ENCODE assay signal across 31 cellular contexts in the genomic region with DNA sequence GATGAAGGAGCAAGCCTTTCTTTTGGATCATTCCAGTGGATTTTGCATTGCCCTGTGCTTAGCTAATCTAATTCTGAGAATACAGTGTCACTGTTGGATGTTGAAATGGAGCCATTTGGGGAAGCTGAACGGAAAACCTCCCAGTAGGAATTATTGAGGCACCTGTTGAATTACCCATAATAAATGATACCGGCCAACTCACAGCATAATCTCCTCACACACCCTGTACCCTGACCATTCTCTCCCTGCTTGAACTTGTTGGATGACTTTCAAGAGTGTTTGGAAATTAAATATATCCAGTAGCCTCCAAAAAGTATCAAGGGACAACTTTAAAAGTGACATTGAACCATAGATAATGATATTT.
DNase-seq lines count a peak whose midpoint lies in the region; ATAC-seq and TF ChIP-seq lines count a peak whose summit lies in the region.
"Had no signal": no experiment of that assay in that cellular context is flagged by ENCODE, and none has a peak within 500 bp of the region (broad histone marks: within the 10 kb centered on the region; RNA-seq: fewer than 3 reads in every experiment).

No MANE protein-coding gene starts in this region.

- no peaks in the 10 kb centered on the region for H3K36me3 Mint-ChIP-seq in T-helper 1 cell treated with Interleukin-12 subunit alpha and Interleukin-12 subunit beta and Interleukin-4 antibody, amounts not matched to agents 30 μg/mL and 1 μg/mL, for 36 hours (ENCODE audit: low read depth)
- H3K36me3 Mint-ChIP-seq in endothelial cell (ENCODE audit: low read depth, unreplicated experiment) = no peaks in the 10 kb centered on the region
- H3K36me3 Mint-ChIP-seq: CD8-positive, alpha-beta memory T cell had no signal

- H3K36me3 ChIP-seq in OCI-LY3 (replicated peaks; ENCODE audit: low read depth, low read length) (no peaks in the 10 kb centered on the region), tibial artery (no peaks in the 10 kb centered on the region)
- H3K36me3 ChIP-seq: SJSA1 had no signal

- TF ChIP-seq CTCF in OCI-LY3 (IDR thresholded peaks at IDR 0.05; ENCODE audit: low read depth, low read length) (no peak), tibial artery (IDR thresholded peaks at IDR 0.05) (no peak), endothelial cell (IDR thresholded peaks at IDR 0.05; ENCODE audit: unreplicated experiment) (no peak)

- no peak overlapping the region for H3K4me3 Mint-ChIP-seq in T-helper 1 cell treated with Interleukin-12 subunit alpha and Interleukin-12 subunit beta and Interleukin-4 antibody, amounts not matched to agents 30 μg/mL and 1 μg/mL, for 36 hours
- no peak overlapping the region for H3K4me3 Mint-ChIP-seq in endothelial cell (ENCODE audit: unreplicated experiment)
- H3K4me3 Mint-ChIP-seq: B cell; CD8-positive, alpha-beta memory T cell; GM23338; H9; HFFc6 had no signal

- intact Hi-C loops in tibial artery (cut with DNase I; ENCODE audit: low total_unique reads) = no loop called here

- H4K20me1 ChIP-seq in OCI-LY3 (ENCODE audit: insufficient read depth, low read length) = no peaks in the 10 kb centered on the region

- DNase-seq in T-helper 1 cell (no peak), left lobe of liver (ENCODE audit: low spot score) (no peak), tibial artery (no peak), endothelial cell (ENCODE audit: low spot score) (no peak)
- DNase-seq: CD8-positive, alpha-beta memory T cell; DMS 273 treated with DMSO at 0.1 percent for 48 hours; DMS79; EL; GDM1; H9; HFFc6; Kasumi-1; MV-4-11; NCI-H1105; NCI-H187 treated with DMSO at 0.1 percent for 48 hours; NCI-H2107; NCI-H446; NCI-H526; NCI-H82; Right ventricle myocardium superior; RPMI8226 had no signal

- H3K27me3 ChIP-seq in OCI-LY3 (ENCODE audit: low read depth, low read length) (peaks cover 3% of the 10 kb centered on the region; the same call in 1 of the 2 replicates), tibial artery (peaks cover 0 to 35% of the 10 kb centered on the region in 2 donors)
- H3K27me3 ChIP-seq: SJSA1 had no signal

- H2AFZ ChIP-seq in OCI-LY3 (ENCODE audit: low read depth, low read length) = no peak overlapping the region
- H2AFZ ChIP-seq: GM23338 had no signal

- H3K27me3 Mint-ChIP-seq in T-helper 1 cell treated with Interleukin-12 subunit alpha and Interleukin-12 subunit beta and Interleukin-4 antibody, amounts not matched to agents 30 μg/mL and 1 μg/mL, for 36 hours (ENCODE audit: low read depth) = peaks cover 62% of the 10 kb centered on the region
- H3K27me3 Mint-ChIP-seq in endothelial cell (ENCODE audit: unreplicated experiment) = no peaks in the 10 kb centered on the region

- ATAC-seq in GM18870 (IDR thresholded peaks at IDR 0.05; ENCODE audit: unreplicated experiment) (peak; percentile 14), left lobe of liver (peak; percentile 18), HG03108 (IDR thresholded peaks at IDR 0.05; ENCODE audit: unreplicated experiment) (no peak)
- ATAC-seq: GM23338 had no signal

- H3K4me1 ChIP-seq in OCI-LY3 (ENCODE audit: low read length) = peaks cover 61% of the 10 kb centered on the region
- no peaks in the 10 kb centered on the region for H3K4me1 ChIP-seq in tibial artery
- H3K4me1 ChIP-seq: SJSA1 had no signal

- H3K4me3 ChIP-seq in OCI-LY3 (ENCODE audit: low read length) (peak overlapping the region; percentile 30; the same call in 1 of the 2 replicates), tibial artery (no peak overlapping the region)
- H3K4me3 ChIP-seq: GM23338, K562, SJSA1 had no signal

- H3K27ac ChIP-seq in OCI-LY3 (ENCODE audit: low read length) = peak overlapping the region; percentile 82
- H3K27ac ChIP-seq in tibial artery = no peak overlapping the region
- H3K27ac ChIP-seq: 22Rv1, C4-2B, SJSA1 had no signal

- H3K9me3 ChIP-seq in OCI-LY3 (ENCODE audit: insufficient read depth, low read length) (no peaks in the 10 kb centered on the region), tibial artery (no peaks in the 10 kb centered on the region)
- H3K9me3 ChIP-seq: SJSA1 had no signal

- peaks cover 38% of the 10 kb centered on the region for H3K4me1 Mint-ChIP-seq in T-helper 1 cell treated with Interleukin-12 subunit alpha and Interleukin-12 subunit beta and Interleukin-4 antibody, amounts not matched to agents 30 μg/mL and 1 μg/mL, for 36 hours (ENCODE audit: low read depth)
- peaks cover 3% of the 10 kb centered on the region for H3K4me1 Mint-ChIP-seq in endothelial cell (ENCODE audit: unreplicated experiment)
- H3K4me1 Mint-ChIP-seq: CD8-positive, alpha-beta memory T cell had no signal

- peak overlapping the region; percentile 7; the same call in 1 of the 2 replicates for H3K9ac ChIP-seq in OCI-LY3 (ENCODE audit: low read length)

- peak overlapping the region; percentile 21 for H3K27ac Mint-ChIP-seq in T-helper 1 cell treated with Interleukin-12 subunit alpha and Interleukin-12 subunit beta and Interleukin-4 antibody, amounts not matched to agents 30 μg/mL and 1 μg/mL, for 36 hours
- no peak overlapping the region for H3K27ac Mint-ChIP-seq in endothelial cell (ENCODE audit: unreplicated experiment)
- H3K27ac Mint-ChIP-seq: B cell; CD8-positive, alpha-beta memory T cell; GM23338; H9; HFFc6 had no signal

- H3K9me3 Mint-ChIP-seq in T-helper 1 cell treated with Interleukin-12 subunit alpha and Interleukin-12 subunit beta and Interleukin-4 antibody, amounts not matched to agents 30 μg/mL and 1 μg/mL, for 36 hours = no peaks in the 10 kb centered on the region
- H3K9me3 Mint-ChIP-seq in endothelial cell (ENCODE audit: unreplicated experiment) = no peaks in the 10 kb centered on the region
- H3K9me3 Mint-ChIP-seq: CD8-positive, alpha-beta memory T cell; GM23338; H9; HFFc6 had no signal

- no peaks in the 10 kb centered on the region for H3K79me2 ChIP-seq in OCI-LY3 (ENCODE audit: low read length)

- peak overlapping the region; percentile 87 for H3K4me2 ChIP-seq in OCI-LY3 (ENCODE audit: low read length)
- H3K4me2 ChIP-seq: GM23338 had no signal
